In the genomic region with DNA sequence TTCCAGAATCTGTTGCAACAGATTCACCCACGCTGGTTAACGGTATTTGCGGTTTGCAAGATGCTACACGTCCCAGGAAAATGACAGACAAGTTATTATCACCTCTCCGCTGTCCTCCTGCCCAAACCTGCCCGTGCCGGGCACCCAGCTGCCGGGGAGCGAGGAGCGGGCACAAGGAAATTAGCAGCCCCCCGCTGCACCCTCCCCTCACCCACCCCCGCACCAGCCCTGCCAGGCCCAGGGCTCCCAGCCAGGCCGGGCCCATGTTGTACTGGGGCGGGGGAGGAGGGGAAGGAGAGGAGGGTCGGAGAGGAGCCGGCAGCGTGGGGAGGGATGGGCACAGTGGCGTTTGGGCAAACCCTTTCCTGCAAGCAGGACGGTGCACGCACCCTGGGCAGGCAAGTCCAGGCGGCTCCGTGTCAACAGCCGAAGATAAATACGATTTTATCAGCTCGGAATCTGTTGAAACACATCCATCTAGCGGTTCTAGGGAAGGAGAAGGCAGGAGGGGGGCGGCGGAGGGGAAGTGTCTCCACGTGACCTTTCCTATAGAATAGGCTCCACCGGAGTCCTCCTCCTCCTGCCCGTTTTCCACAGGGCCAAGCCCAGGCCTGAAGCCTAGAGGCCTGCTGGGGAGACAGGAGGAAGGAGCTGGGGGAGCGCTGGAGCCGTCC, we compare ENCODE assay signal across 15 cellular contexts. TPM values are rescaled to one million over a fixed set of nuclear protein-coding genes. Genes with fewer than 3 reads are reported as not detected.
DNase-seq lines count a peak whose midpoint lies in the region; ATAC-seq and TF ChIP-seq lines count a peak whose summit lies in the region.
"Had no signal": no experiment of that assay in that cellular context is flagged by ENCODE, and none has a peak within 500 bp of the region (broad histone marks: within the 10 kb centered on the region; RNA-seq: fewer than 3 reads in every experiment).

No MANE protein-coding gene starts in this region.

- H3K4me3 ChIP-seq in endodermal cell (ENCODE audit: low read length), result no peak overlapping the region
- H3K4me3 ChIP-seq: coronary artery, tibial artery had no signal

- no peak overlapping the region for H3K27ac Mint-ChIP-seq in MCF 10A (ENCODE audit: low read depth, unreplicated experiment)
- no peak overlapping the region for H3K27ac Mint-ChIP-seq in endodermal cell
- H3K27ac Mint-ChIP-seq in activated T-helper 2 cell treated with anti-CD3 and anti-CD28 coated beads, Interferon-gamma antibody, Interleukin-2, Interleukin-4, amounts not matched to agents 10 μg/mL and 5 μg/mL and 100 μg/mL, durations not matched to agents 14 hours and 24 hours and 36 hours, result no peak overlapping the region
- H3K27ac Mint-ChIP-seq: T-helper 1 cell treated with Interleukin-12 subunit alpha and Interleukin-12 subunit beta and Interleukin-4 antibody, amounts not matched to agents 30 μg/mL and 1 μg/mL, for 36 hours had no signal

- H3K4me1 ChIP-seq in endodermal cell (ENCODE audit: control insufficient read depth, insufficient read depth, low read length), result no peaks in the 10 kb centered on the region

- POLR2A ChIA-PET in MCF 10A (lab: Yijun Ruan, JAX), result interaction anchor here (0.6 to 4.9 kb wide), 18 partner anchors 11 to 1523 kb away, joined by 3 to 72 read pairs (median 4); partner anchors contain the start of genes LRRC47 and WRAP73

- CTCF ChIA-PET in MCF 10A (lab: Yijun Ruan, JAX), result interaction anchor here (0.9 to 2.8 kb wide), 9 partner anchors 8 to 152 kb away, joined by 3 to 10 read pairs (median 3); no protein-coding TSS in a partner anchor

- H3K9me3 Mint-ChIP-seq in MCF 10A (ENCODE audit: unreplicated experiment), result no peaks in the 10 kb centered on the region
- H3K9me3 Mint-ChIP-seq in endodermal cell, result no peaks in the 10 kb centered on the region
- H3K9me3 Mint-ChIP-seq in activated T-helper 2 cell treated with anti-CD3 and anti-CD28 coated beads, Interferon-gamma antibody, Interleukin-2, Interleukin-4, amounts not matched to agents 10 μg/mL and 5 μg/mL and 100 μg/mL, durations not matched to agents 14 hours and 24 hours and 36 hours, result no peaks in the 10 kb centered on the region
- H3K9me3 Mint-ChIP-seq: T-helper 1 cell treated with Interleukin-12 subunit alpha and Interleukin-12 subunit beta and Interleukin-4 antibody, amounts not matched to agents 30 μg/mL and 1 μg/mL, for 36 hours had no signal

- H3K4me3 Mint-ChIP-seq in MCF 10A (ENCODE audit: unreplicated experiment), result peak overlapping the region; percentile 14
- no peak overlapping the region for H3K4me3 Mint-ChIP-seq in endodermal cell
- no peak overlapping the region for H3K4me3 Mint-ChIP-seq in activated T-helper 2 cell treated with anti-CD3 and anti-CD28 coated beads, Interferon-gamma antibody, Interleukin-2, Interleukin-4, amounts not matched to agents 10 μg/mL and 5 μg/mL and 100 μg/mL, durations not matched to agents 14 hours and 24 hours and 36 hours (ENCODE audit: low read depth)
- H3K4me3 Mint-ChIP-seq: T-helper 1 cell treated with Interleukin-12 subunit alpha and Interleukin-12 subunit beta and Interleukin-4 antibody, amounts not matched to agents 30 μg/mL and 1 μg/mL, for 36 hours had no signal

- no peaks in the 10 kb centered on the region for H3K36me3 ChIP-seq in endodermal cell (ENCODE audit: control insufficient read depth, insufficient read depth, low read length)
- H3K36me3 ChIP-seq: tibial artery had no signal

- in situ Hi-C loops in KBM-7 (cut with MboI; ENCODE audit: low pct_unique_long_range_greater_than_20kb, low sequenced_read_pairs), result no loop called here

- H3K9ac ChIP-seq in endodermal cell (ENCODE audit: extremely low read depth, low read length, poor library complexity, severe bottlenecking), result no peak overlapping the region

- H3K27me3 Mint-ChIP-seq in MCF 10A (ENCODE audit: insufficient read depth, unreplicated experiment) (no peaks in the 10 kb centered on the region), endodermal cell (ENCODE audit: insufficient read depth) (peaks cover 4% of the 10 kb centered on the region)
- H3K27me3 Mint-ChIP-seq in activated T-helper 2 cell treated with anti-CD3 and anti-CD28 coated beads, Interferon-gamma antibody, Interleukin-2, Interleukin-4, amounts not matched to agents 10 μg/mL and 5 μg/mL and 100 μg/mL, durations not matched to agents 14 hours and 24 hours and 36 hours (ENCODE audit: low read depth), result no peaks in the 10 kb centered on the region

- ATAC-seq in GM19395 (IDR thresholded peaks at IDR 0.05; ENCODE audit: unreplicated experiment), result no peak

- no peak for TF ChIP-seq CTCF in MCF 10A (IDR thresholded peaks at IDR 0.05; ENCODE audit: unreplicated experiment)
- no peak for TF ChIP-seq CTCF in endodermal cell (conservative IDR thresholded peaks at IDR 0.05)

- H3K4me1 Mint-ChIP-seq in MCF 10A (ENCODE audit: insufficient read depth, unreplicated experiment) (peaks cover 14% of the 10 kb centered on the region), endodermal cell (no peaks in the 10 kb centered on the region)
- no peaks in the 10 kb centered on the region for H3K4me1 Mint-ChIP-seq in activated T-helper 2 cell treated with anti-CD3 and anti-CD28 coated beads, Interferon-gamma antibody, Interleukin-2, Interleukin-4, amounts not matched to agents 10 μg/mL and 5 μg/mL and 100 μg/mL, durations not matched to agents 14 hours and 24 hours and 36 hours (ENCODE audit: low read depth)

- BruUV-seq in MCF 10A (replicated peaks; lab: Mats Ljungman, UMichigan), result no TSS peak

- H3K27me3 ChIP-seq in endodermal cell (ENCODE audit: control insufficient read depth, insufficient read depth, low read length, poor library complexity, severe bottlenecking), result no peaks in the 10 kb centered on the region

- DNase-seq in COR-L47 (lab: John Stamatoyannopoulos, UW), result peak; percentile 41
- DNase-seq in KBM-7, result peak; percentile 90
- peak; percentile 79 for DNase-seq in NCI-H69 (lab: John Stamatoyannopoulos, UW)
- peak; percentile 95 for DNase-seq in MCF 10A (ENCODE audit: unreplicated experiment)
- DNase-seq in activated naive CD4-positive, alpha-beta T cell (lab: John Stamatoyannopoulos, UW), result no peak
- no peak for DNase-seq in endodermal cell
- DNase-seq in activated T-helper 2 cell treated with anti-CD3 and anti-CD28 coated beads, Interferon-gamma antibody, Interleukin-2, Interleukin-4, amounts not matched to agents 10 μg/mL and 5 μg/mL and 100 μg/mL, durations not matched to agents 14 hours and 24 hours and 36 hours (ENCODE audit: low spot score), result no peak
- DNase-seq: DMS53, NCI-H1048, tibial artery had no signal

- intact Hi-C loops in MCF 10A (cut with micrococcal nuclease), result no loop called here
- intact Hi-C loops in activated T-helper 2 cell treated with anti-CD3 and anti-CD28 coated beads, Interferon-gamma antibody, Interleukin-2, Interleukin-4, amounts not matched to agents 10 μg/mL and 5 μg/mL and 100 μg/mL, durations not matched to agents 14 hours and 24 hours and 36 hours (cut with micrococcal nuclease), result no loop called here

- 74 to 77% methylated on average over 14 to 33 of the region's 33 CpGs for WGBS in endodermal cell (ENCODE audit: insufficient coverage in 1 of 2, insufficient read length in 1 of 2), 2 experiments

- H3K9me3 ChIP-seq in endodermal cell (ENCODE audit: control insufficient read depth, low read length), result no peaks in the 10 kb centered on the region
- H3K9me3 ChIP-seq: tibial artery had no signal

- H3K36me3 Mint-ChIP-seq in MCF 10A (ENCODE audit: insufficient read depth, unreplicated experiment), result no peaks in the 10 kb centered on the region
- no peaks in the 10 kb centered on the region for H3K36me3 Mint-ChIP-seq in endodermal cell (ENCODE audit: low read depth)
- H3K36me3 Mint-ChIP-seq in activated T-helper 2 cell treated with anti-CD3 and anti-CD28 coated beads, Interferon-gamma antibody, Interleukin-2, Interleukin-4, amounts not matched to agents 10 μg/mL and 5 μg/mL and 100 μg/mL, durations not matched to agents 14 hours and 24 hours and 36 hours (ENCODE audit: low read depth), result no peaks in the 10 kb centered on the region

- no peak overlapping the region for H3K27ac ChIP-seq in endodermal cell (ENCODE audit: low read depth, low read length)
- H3K27ac ChIP-seq: coronary artery, tibial artery had no signal

RNA-seq across cellular contexts. Expression of gene CCDC27, which starts 35.1 kb away (rescaled TPM):
- total RNA-seq in MCF 10A (2022), result not detected in 2 replicates
- total RNA-seq in endodermal cell, result not detected
- not detected for polyA plus RNA-seq in endodermal cell (2013, experiment 1 of 2)
- not detected for polyA plus RNA-seq in endodermal cell (2013, experiment 2 of 2)
- 0.07 TPM in 1 of 2 replicates, not detected in the other for total RNA-seq in activated T-helper 2 cell treated with anti-CD3 and anti-CD28 coated beads, Interferon-gamma antibody, Interleukin-2, Interleukin-4, amounts not matched to agents 10 μg/mL and 5 μg/mL and 100 μg/mL, durations not matched to agents 14 hours and 24 hours and 36 hours
- total RNA-seq: HT1080, pulmonary artery endothelial cell had no signal

RNA-seq across cellular contexts. Expression of gene SMIM1, which starts 55.4 kb away (rescaled TPM):
- total RNA-seq in MCF 10A (2022) (1.2 TPM in 1 of 2 replicates, not detected in the other), endodermal cell (10 to 100 TPM; 11.1 to 15.0 TPM)
- polyA plus RNA-seq in endodermal cell (2013, experiment 1 of 2), result 8.3 TPM
- polyA plus RNA-seq in endodermal cell (2013, experiment 2 of 2), result 6.1 TPM
- 1.4 and 2.3 TPM in 2 replicates for total RNA-seq in activated T-helper 2 cell treated with anti-CD3 and anti-CD28 coated beads, Interferon-gamma antibody, Interleukin-2, Interleukin-4, amounts not matched to agents 10 μg/mL and 5 μg/mL and 100 μg/mL, durations not matched to agents 14 hours and 24 hours and 36 hours

Comparison
In these comparisons a context has a peak if more than half of its experiments do, and no peak if none do; other contexts are left out.
1. DNase-seq: peak in COR-L47 (single experiment), KBM-7 (single experiment), NCI-H69 (single experiment) and MCF 10A (single experiment); none in activated naive CD4-positive, alpha-beta T cell (0 of 4), endodermal cell (single experiment) and activated T-helper 2 cell treated with anti-CD3 and anti-CD28 coated beads, Interferon-gamma antibody, Interleukin-2, Interleukin-4, amounts not matched to agents 10 μg/mL and 5 μg/mL and 100 μg/mL, durations not matched to agents 14 hours and 24 hours and 36 hours (single experiment).